16 cellular contexts compared by ENCODE assay signal in genomic region chr3:86815880-86816279, GRCh38.
"Had no signal": no experiment of that assay in that cellular context is flagged by ENCODE, and none has a peak within 500 bp of the region (broad histone marks: within the 10 kb centered on the region; RNA-seq: fewer than 3 reads in every experiment).

No MANE protein-coding gene starts in this region.

- H3K9me3 ChIP-seq: heart right ventricle, left lung, pancreas had no signal

- H3K9me3 Mint-ChIP-seq: activated CD4-positive, alpha-beta memory T cell treated with anti-CD3 and anti-CD28 coated beads for 36 hours; nephron; stimulated activated memory B cell treated with anti-CD40 and anti-IgM and Interleukin-4, amounts not matched to agents 10 μg/mL and 1 μg/mL and 100 μg/mL, for 72 hours had no signal

- H3K4me1 Mint-ChIP-seq: activated naive CD8-positive, alpha-beta T cell treated with anti-CD3 and anti-CD28 coated beads for 36 hours; memory B cell; stimulated activated memory B cell treated with anti-CD40 and anti-IgM and Interleukin-4, amounts not matched to agents 10 μg/mL and 1 μg/mL and 100 μg/mL, for 72 hours had no signal

- H3K27me3 Mint-ChIP-seq: activated CD4-positive, alpha-beta memory T cell treated with anti-CD3 and anti-CD28 coated beads for 36 hours; activated naive CD8-positive, alpha-beta T cell treated with anti-CD3 and anti-CD28 coated beads for 36 hours; memory B cell; stimulated activated memory B cell treated with anti-CD40 and anti-IgM and Interleukin-4, amounts not matched to agents 10 μg/mL and 1 μg/mL and 100 μg/mL, for 72 hours had no signal

- H3K27me3 ChIP-seq: heart right ventricle, left lung, pancreas had no signal

- H3K4me1 ChIP-seq: foreskin keratinocyte, heart right ventricle, left lung, pancreas had no signal

- H3K36me3 ChIP-seq: heart right ventricle, left lung, pancreas had no signal

- DNase-seq: activated CD4-positive, alpha-beta memory T cell treated with anti-CD3 and anti-CD28 coated beads for 36 hours; activated CD4-positive, alpha-beta T cell treated with anti-CD3 and anti-CD28 coated beads for 1 hour; activated gamma-delta T cell treated with Interleukin-2 at 50 U/mL for 16 hours; activated naive CD8-positive, alpha-beta T cell treated with anti-CD3 and anti-CD28 coated beads for 36 hours; activated T-cell treated with anti-CD3 and anti-CD28 coated beads, Interleukin-2, amount 50 U/mL, for 72 hours; anterior cingulate cortex; heart right ventricle; left lung; pancreas; trophoblast cell had no signal

- ATAC-seq: activated T-cell treated with anti-CD3 and anti-CD28 coated beads, Interleukin-2, amount 50 U/mL, for 72 hours; foreskin keratinocyte; heart right ventricle; left lung; pancreas; stimulated activated memory B cell treated with anti-CD40 and anti-IgM and Interleukin-4, amounts not matched to agents 10 μg/mL and 1 μg/mL and 100 μg/mL, for 72 hours had no signal

- H3K4me3 ChIP-seq: heart right ventricle, left lung, pancreas, skin epidermis had no signal

- H3K27ac ChIP-seq: foreskin keratinocyte, heart right ventricle, left lung, pancreas, skin epidermis had no signal

- H3K36me3 Mint-ChIP-seq: activated CD4-positive, alpha-beta memory T cell treated with anti-CD3 and anti-CD28 coated beads for 36 hours; activated naive CD8-positive, alpha-beta T cell treated with anti-CD3 and anti-CD28 coated beads for 36 hours; memory B cell; stimulated activated memory B cell treated with anti-CD40 and anti-IgM and Interleukin-4, amounts not matched to agents 10 μg/mL and 1 μg/mL and 100 μg/mL, for 72 hours had no signal

- H3K4me3 Mint-ChIP-seq: activated CD4-positive, alpha-beta memory T cell treated with anti-CD3 and anti-CD28 coated beads for 36 hours; activated naive CD8-positive, alpha-beta T cell treated with anti-CD3 and anti-CD28 coated beads for 36 hours; activated T-cell treated with anti-CD3 and anti-CD28 coated beads, Interleukin-2, amount 50 U/mL, for 72 hours; memory B cell; nephron; stimulated activated memory B cell treated with anti-CD40 and anti-IgM and Interleukin-4, amounts not matched to agents 10 μg/mL and 1 μg/mL and 100 μg/mL, for 72 hours had no signal

- FAIRE-seq: keratinocyte, pancreas had no signal
